In genomic region chr15:76059320-76060097, GRCh38 we compare ENCODE assay signal across 8 cellular contexts. TPM values are rescaled to one million over a fixed set of nuclear protein-coding genes. Genes with fewer than 3 reads are reported as not detected.
DNase-seq lines count a peak whose midpoint lies in the region; ATAC-seq and TF ChIP-seq lines count a peak whose summit lies in the region.

TSS of gene TMEM266 (plus strand) at chr15:76059985. CDS start at chr15:76134264, 74,279 bp downstream.

- no peaks in the 10 kb centered on the region; the same call in 1 of the 2 replicates for H3K9me3 ChIP-seq in AG04450 (ENCODE audit: control insufficient read depth, insufficient read depth, low read length)
- no peaks in the 10 kb centered on the region for H3K9me3 ChIP-seq in osteoblast (ENCODE audit: low read depth, low read length)

- no peaks in the 10 kb centered on the region for H4K20me1 ChIP-seq in osteoblast (ENCODE audit: insufficient read depth, low read length)

- POLR2A ChIA-PET in AG04450 (lab: Yijun Ruan, JAX), result interaction anchor here (0.6 kb wide), 1 partner anchor 58 kb away, joined by 11 read pairs; no protein-coding TSS in a partner anchor

- H3K4me1 ChIP-seq in osteoblast (ENCODE audit: insufficient read depth, low read length), result peaks cover 9% of the 10 kb centered on the region

- H3K79me2 ChIP-seq in osteoblast (ENCODE audit: insufficient read depth, low read length), result no peaks in the 10 kb centered on the region

- H3K27me3 ChIP-seq in AG04450 (ENCODE audit: control insufficient read depth, insufficient read depth, low read length), result peaks cover 56% of the 10 kb centered on the region
- peaks cover 64% of the 10 kb centered on the region for H3K27me3 ChIP-seq in osteoblast (ENCODE audit: insufficient read depth, low read length)

- intact Hi-C loops in left cardiac atrium (cut with DNase I), result loop anchor here (1.0 to 5.0 kb wide), 2 partner anchors 78 to 80 kb away; no protein-coding TSS in a partner anchor

- H3K36me3 ChIP-seq in osteoblast (ENCODE audit: insufficient read depth, low read length), result no peaks in the 10 kb centered on the region

- TF ChIP-seq CTCF in AG04450 (IDR thresholded peaks at IDR 0.05; ENCODE audit: low read depth, low read length) (no peak), GM12874 (IDR thresholded peaks at IDR 0.05; ENCODE audit: insufficient read depth, low read depth, low read length) (0 out of 2 replicates have a peak, but pooled peaks have one; percentile 11), osteoblast (IDR thresholded peaks at IDR 0.05; ENCODE audit: extremely low read depth, low read depth, low read length) (no peak)

- CTCF ChIA-PET in AG04450 (lab: Charles Lee), result interaction anchor here (3.6 to 8.2 kb wide), 3 partner anchors 12 to 90 kb away, joined by 17 to 167 read pairs (median 48); no protein-coding TSS in a partner anchor

- H3K27ac ChIP-seq in AG04450 (ENCODE audit: low read depth, low read length) (no peak within 1 kb of the TSS), osteoblast (ENCODE audit: low read depth, low read length) (no peak within 1 kb of the TSS)

- peak within 1 kb of the TSS; percentile 83 for H3K4me3 Mint-ChIP-seq in activated naive CD4-positive, alpha-beta T cell treated with anti-CD3 and anti-CD28 coated beads, Interleukin-2, amount 50 U/mL, for 24 hours

- peak within 1 kb of the TSS; percentile 62 for H2AFZ ChIP-seq in osteoblast (ENCODE audit: low read length)

- peak within 1 kb of the TSS; percentile 81 for H3K4me2 ChIP-seq in osteoblast (ENCODE audit: insufficient read depth, low read length)

- H3K4me3 ChIP-seq in AG04450 (ENCODE audit: low read depth, low read length) (peak within 1 kb of the TSS; percentile 62), osteoblast (ENCODE audit: insufficient read depth, low read length) (peak within 1 kb of the TSS; percentile 69)

- no peaks in the 10 kb centered on the region for H3K9me3 Mint-ChIP-seq in activated naive CD4-positive, alpha-beta T cell treated with anti-CD3 and anti-CD28 coated beads, Interleukin-2, amount 50 U/mL, for 24 hours

- ATAC-seq in left cardiac atrium (peak; percentile 79 to 94), GM19463 (IDR thresholded peaks at IDR 0.05; ENCODE audit: unreplicated experiment) (no peak)

- H3K36me3 Mint-ChIP-seq in activated naive CD4-positive, alpha-beta T cell treated with anti-CD3 and anti-CD28 coated beads, Interleukin-2, amount 50 U/mL, for 24 hours, result no peaks in the 10 kb centered on the region

- peaks cover 36% of the 10 kb centered on the region for H3K4me1 Mint-ChIP-seq in activated naive CD4-positive, alpha-beta T cell treated with anti-CD3 and anti-CD28 coated beads, Interleukin-2, amount 50 U/mL, for 24 hours

- DNase-seq in AG04450 (ENCODE audit: low read depth, low spot score), result no peak
- peak; percentile 27 for DNase-seq in NCI-H226
- DNase-seq in left cardiac atrium, result peak; percentile 40
- peak; percentile 87 for DNase-seq in osteoblast (ENCODE audit: insufficient read length, low spot score, missing footprints)
- no peak for DNase-seq in mesenteric fat pad (ENCODE audit: low spot score)

- H3K27me3 Mint-ChIP-seq in activated naive CD4-positive, alpha-beta T cell treated with anti-CD3 and anti-CD28 coated beads, Interleukin-2, amount 50 U/mL, for 24 hours, result peaks cover 36% of the 10 kb centered on the region

- no peak within 1 kb of the TSS for H3K27ac Mint-ChIP-seq in activated naive CD4-positive, alpha-beta T cell treated with anti-CD3 and anti-CD28 coated beads, Interleukin-2, amount 50 U/mL, for 24 hours

RNA-seq across cellular contexts. Expression of gene TMEM266, which starts in this region (rescaled TPM):
- polyA plus RNA-seq in AG04450 (2011; rRNA removed), result 0.05 TPM in 1 of 2 replicates, not detected in the other
- 0.13 TPM in 1 of 2 replicates, not detected in the other for polyA minus RNA-seq in AG04450 (2011; rRNA and poly(A)+ RNA removed)
- total RNA-seq in left cardiac atrium, result under 1 TPM; 0.12 to 0.29 TPM
- not detected in 2 replicates for total RNA-seq in osteoblast
- 0.19 TPM for total RNA-seq in mesenteric fat pad

Comparison
In these comparisons a context has a peak if more than half of its experiments do, and no peak if none do; other contexts are left out.
1. Peak in DNase-seq and ATAC-seq in left cardiac atrium; RNA of the gene not detected or under 1 TPM.
2. Peak in DNase-seq, H3K4me3 ChIP-seq and H3K4me2 ChIP-seq in osteoblast; RNA of the gene not detected or under 1 TPM.